In genomic region chr16:56366945-56367344, GRCh38 we compare ENCODE assay signal across 22 cellular contexts.
"Had no signal": no experiment of that assay in that cellular context is flagged by ENCODE, and none has a peak within 500 bp of the region (broad histone marks: within the 10 kb centered on the region; RNA-seq: fewer than 3 reads in every experiment).

No MANE protein-coding gene starts in this region.

- DNase-seq: activated CD4-positive, alpha-beta T cell treated with anti-CD3 and anti-CD28 coated beads for 4 hours; activated CD4-positive, alpha-beta T cell treated with anti-CD3 and anti-CD28 coated beads, Interleukin-2, amount 10 ng/mL, durations not matched to agents 7 days and 5 days; activated CD4-positive, alpha-beta T cell treated with anti-CD3 and anti-CD28 coated beads, Interleukin-2, amount 50 U/mL, for 48 hours; activated CD4-positive, CD25-positive, alpha-beta regulatory T cell; activated CD4-positive, CD25-positive, alpha-beta regulatory T cell treated with anti-CD3 and anti-CD28 coated beads, Interleukin-2, amount 50 U/mL, for 72 hours; activated CD8-positive, alpha-beta memory T cell treated with anti-CD3 and anti-CD28 coated beads for 24 hours; activated CD8-positive, alpha-beta T cell treated with anti-CD3 and anti-CD28 coated beads for 36 hours; activated effector memory CD4-positive, alpha-beta T cell treated with Interleukin-2 at 50 U/mL for 16 hours; activated naive CD4-positive, alpha-beta T cell treated with anti-CD3 and anti-CD28 coated beads for 36 hours; activated naive CD8-positive, alpha-beta T cell treated with anti-CD3 and anti-CD28 coated beads for 36 hours; activated naive CD8-positive, alpha-beta T cell treated with anti-CD3 and anti-CD28 coated beads, Interleukin-2, amount 50 U/mL, for 24 hours; activated T-cell treated with anti-CD3 and anti-CD28 coated beads, Interleukin-2, amount 50 U/mL, for 4 hours; amygdala; body of pancreas; caudate nucleus; effector CD8-positive, alpha-beta T cell; foreskin fibroblast; T-helper 2 cell had no signal

- H3K27ac ChIP-seq: adrenal gland, body of pancreas, epithelial cell of prostate had no signal

- ATAC-seq: activated CD8-positive, alpha-beta T cell treated with anti-CD3 and anti-CD28 coated beads for 36 hours; activated naive CD8-positive, alpha-beta T cell treated with anti-CD3 and anti-CD28 coated beads, Interleukin-2, amount 50 U/mL, for 24 hours; activated T-cell treated with anti-CD3 and anti-CD28 coated beads, Interleukin-2, amount 50 U/mL, for 4 hours; activated T-helper 17 cell treated with anti-CD3 and anti-CD28 coated beads, Interleukin-2, amount 50 U/mL, for 72 hours; body of pancreas had no signal

- H3K27me3 Mint-ChIP-seq: activated CD4-positive, alpha-beta T cell treated with anti-CD3 and anti-CD28 coated beads, Interleukin-2, amount 10 ng/mL, durations not matched to agents 7 days and 5 days; activated CD8-positive, alpha-beta T cell treated with anti-CD3 and anti-CD28 coated beads for 36 hours; activated naive CD4-positive, alpha-beta T cell treated with anti-CD3 and anti-CD28 coated beads, Interleukin-2, amount 50 U/mL, for 24 hours; activated naive CD8-positive, alpha-beta T cell treated with anti-CD3 and anti-CD28 coated beads for 36 hours; activated naive CD8-positive, alpha-beta T cell treated with anti-CD3 and anti-CD28 coated beads, Interleukin-2, amount 50 U/mL, for 24 hours; activated T-helper 17 cell treated with anti-CD3 and anti-CD28 coated beads, Interleukin-2, amount 50 U/mL, for 72 hours had no signal

- H3K27ac Mint-ChIP-seq: activated CD4-positive, alpha-beta T cell treated with anti-CD3 and anti-CD28 coated beads, Interleukin-2, amount 10 ng/mL, durations not matched to agents 7 days and 5 days; activated CD8-positive, alpha-beta T cell treated with anti-CD3 and anti-CD28 coated beads for 36 hours; activated naive CD4-positive, alpha-beta T cell treated with anti-CD3 and anti-CD28 coated beads for 36 hours; activated naive CD4-positive, alpha-beta T cell treated with anti-CD3 and anti-CD28 coated beads, Interleukin-2, amount 50 U/mL, for 24 hours; activated naive CD8-positive, alpha-beta T cell treated with anti-CD3 and anti-CD28 coated beads for 36 hours; activated naive CD8-positive, alpha-beta T cell treated with anti-CD3 and anti-CD28 coated beads, Interleukin-2, amount 50 U/mL, for 24 hours; activated T-helper 17 cell treated with anti-CD3 and anti-CD28 coated beads, Interleukin-2, amount 50 U/mL, for 72 hours had no signal

- H3K9me3 Mint-ChIP-seq: activated CD4-positive, alpha-beta T cell treated with anti-CD3 and anti-CD28 coated beads, Interleukin-2, amount 10 ng/mL, durations not matched to agents 7 days and 5 days; activated CD8-positive, alpha-beta T cell treated with anti-CD3 and anti-CD28 coated beads for 36 hours; activated naive CD4-positive, alpha-beta T cell treated with anti-CD3 and anti-CD28 coated beads for 36 hours; activated naive CD4-positive, alpha-beta T cell treated with anti-CD3 and anti-CD28 coated beads, Interleukin-2, amount 50 U/mL, for 24 hours; activated naive CD8-positive, alpha-beta T cell treated with anti-CD3 and anti-CD28 coated beads for 36 hours; activated naive CD8-positive, alpha-beta T cell treated with anti-CD3 and anti-CD28 coated beads, Interleukin-2, amount 50 U/mL, for 24 hours; activated T-cell treated with anti-CD3 and anti-CD28 coated beads, Interleukin-2, amount 50 U/mL, for 4 hours; activated T-helper 17 cell treated with anti-CD3 and anti-CD28 coated beads, Interleukin-2, amount 50 U/mL, for 72 hours had no signal

- H3K4me3 ChIP-seq: adrenal gland, body of pancreas had no signal

- H3K4me3 Mint-ChIP-seq: activated CD4-positive, alpha-beta T cell treated with anti-CD3 and anti-CD28 coated beads, Interleukin-2, amount 10 ng/mL, durations not matched to agents 7 days and 5 days; activated CD8-positive, alpha-beta T cell treated with anti-CD3 and anti-CD28 coated beads for 36 hours; activated naive CD4-positive, alpha-beta T cell treated with anti-CD3 and anti-CD28 coated beads for 36 hours; activated naive CD4-positive, alpha-beta T cell treated with anti-CD3 and anti-CD28 coated beads, Interleukin-2, amount 50 U/mL, for 24 hours; activated naive CD8-positive, alpha-beta T cell treated with anti-CD3 and anti-CD28 coated beads for 36 hours; activated naive CD8-positive, alpha-beta T cell treated with anti-CD3 and anti-CD28 coated beads, Interleukin-2, amount 50 U/mL, for 24 hours; activated T-cell treated with anti-CD3 and anti-CD28 coated beads, Interleukin-2, amount 50 U/mL, for 4 hours; activated T-helper 17 cell treated with anti-CD3 and anti-CD28 coated beads, Interleukin-2, amount 50 U/mL, for 72 hours had no signal
